1 cellular context compared by ENCODE assay signal in the genomic region with DNA sequence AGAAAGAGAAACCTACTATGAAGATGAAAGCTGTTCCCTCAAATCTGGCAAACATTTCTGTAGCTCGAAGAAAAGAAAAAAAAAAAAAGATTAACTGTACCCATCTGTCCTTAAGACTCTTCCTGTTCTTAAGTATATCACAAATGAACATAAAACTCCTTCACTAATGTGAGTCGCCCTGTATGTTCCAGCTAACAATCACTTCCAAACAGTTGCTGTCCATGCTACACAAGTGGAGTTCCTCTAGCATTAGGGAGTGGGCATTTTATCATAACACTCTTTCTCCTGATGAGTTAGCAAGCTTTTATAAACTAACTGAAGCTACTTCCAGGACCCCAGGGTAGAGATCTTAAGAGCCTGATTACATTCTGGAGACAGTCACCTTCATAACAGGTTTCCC.
TF ChIP-seq lines count a peak whose summit lies in the region.

No MANE protein-coding gene starts in this region.

TF ChIP-seq in GM23338, 12 proteins besides CTCF, POLR2A, EP300 and RAD21 (continued from another document):
- TF ChIP-seq, protein P1, sequence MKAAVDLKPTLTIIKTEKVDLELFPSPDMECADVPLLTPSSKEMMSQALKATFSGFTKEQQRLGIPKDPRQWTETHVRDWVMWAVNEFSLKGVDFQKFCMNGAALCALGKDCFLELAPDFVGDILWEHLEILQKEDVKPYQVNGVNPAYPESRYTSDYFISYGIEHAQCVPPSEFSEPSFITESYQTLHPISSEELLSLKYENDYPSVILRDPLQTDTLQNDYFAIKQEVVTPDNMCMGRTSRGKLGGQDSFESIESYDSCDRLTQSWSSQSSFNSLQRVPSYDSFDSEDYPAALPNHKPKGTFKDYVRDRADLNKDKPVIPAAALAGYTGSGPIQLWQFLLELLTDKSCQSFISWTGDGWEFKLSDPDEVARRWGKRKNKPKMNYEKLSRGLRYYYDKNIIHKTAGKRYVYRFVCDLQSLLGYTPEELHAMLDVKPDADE (IDR thresholded peaks at IDR 0.05): no peak
- TF ChIP-seq JUNB (IDR thresholded peaks at IDR 0.05; ENCODE audit: unreplicated experiment) (no peak), ZNF462 (CRISPR knock-in tag; IDR thresholded peaks at IDR 0.05) (no peak), STAT1 (IDR thresholded peaks at IDR 0.05; ENCODE audit: unreplicated experiment) (no peak), EZH2 (IDR thresholded peaks at IDR 0.05; ENCODE audit: low read depth, unreplicated experiment) (no peak), NANOG (IDR thresholded peaks at IDR 0.05; ENCODE audit: borderline replicate concordance) (no peak), ZNF114 (CRISPR knock-in tag; IDR thresholded peaks at IDR 0.05) (no peak), ZNF331 (CRISPR knock-in tag; IDR thresholded peaks at IDR 0.05; ENCODE audit: low read depth) (no peak), REST (IDR thresholded peaks at IDR 0.05; ENCODE audit: unreplicated experiment) (no peak), EZH2phosphoT487 (IDR thresholded peaks at IDR 0.05; ENCODE audit: unreplicated experiment) (no peak), POLR2AphosphoS5 (IDR thresholded peaks at IDR 0.05; ENCODE audit: low read depth) (no peak)
